Comparison of ENCODE assay signal across 1 cellular context in genomic region chr4:185504098-185505047, GRCh38.
A peak's percentile ranks its signal among the peaks of the same experiment; 100 is the strongest.
TF ChIP-seq lines count a peak whose summit lies in the region.

No MANE protein-coding gene starts in this region.

TF ChIP-seq in HepG2, 621 proteins besides CTCF, POLR2A, EP300 and RAD21 (continued from another document and continues in another):
- no peak for TF ChIP-seq AKNA (CRISPR knock-in tag; IDR thresholded peaks at IDR 0.05; ENCODE audit: borderline replicate concordance)
- TF ChIP-seq HNRNPLL (IDR thresholded peaks at IDR 0.05; ENCODE audit: low read depth, low read length, poor library complexity, severe bottlenecking): no peak
- TF ChIP-seq ZNF773 (CRISPR knock-in tag; IDR thresholded peaks at IDR 0.05; ENCODE audit: borderline replicate concordance): no peak
- no peak for TF ChIP-seq THYN1 (CRISPR knock-in tag; IDR thresholded peaks at IDR 0.05; ENCODE audit: borderline replicate concordance, low read depth)
- no peak for TF ChIP-seq FOXK2 (IDR thresholded peaks at IDR 0.05)
- no peak for TF ChIP-seq MBD4 (IDR thresholded peaks at IDR 0.05; ENCODE audit: borderline replicate concordance, low read length)
- TF ChIP-seq ZNF18 (CRISPR knock-in tag; IDR thresholded peaks at IDR 0.05; ENCODE audit: insufficient replicate concordance): peak; percentile 71
- peak; percentile 81 for TF ChIP-seq POGK (CRISPR knock-in tag; conservative IDR thresholded peaks at IDR 0.05)
- no peak for TF ChIP-seq REL (CRISPR knock-in tag; conservative IDR thresholded peaks at IDR 0.05)
- no peak for TF ChIP-seq ZNF772 (CRISPR knock-in tag; IDR thresholded peaks at IDR 0.05)
- no peak for TF ChIP-seq EZH2 (conservative IDR thresholded peaks at IDR 0.05; ENCODE audit: low read depth, low read length)
- TF ChIP-seq ZNF800 (CRISPR knock-in tag; IDR thresholded peaks at IDR 0.05): no peak
- TF ChIP-seq MTF2 (CRISPR knock-in tag; IDR thresholded peaks at IDR 0.05; ENCODE audit: borderline replicate concordance): no peak
- no peak for TF ChIP-seq NFIB (CRISPR knock-in tag; IDR thresholded peaks at IDR 0.05; ENCODE audit: borderline replicate concordance)
- TF ChIP-seq ZBED4 (CRISPR knock-in tag; IDR thresholded peaks at IDR 0.05; ENCODE audit: borderline replicate concordance): no peak
- TF ChIP-seq ZNF552 (CRISPR knock-in tag; IDR thresholded peaks at IDR 0.05; ENCODE audit: borderline replicate concordance): no peak
- TF ChIP-seq ZBTB20 (CRISPR knock-in tag; IDR thresholded peaks at IDR 0.05; ENCODE audit: borderline replicate concordance, low read depth): no peak; the same call in 1 of the 2 replicates
- TF ChIP-seq ELF3 (CRISPR knock-in tag; IDR thresholded peaks at IDR 0.05): peak; percentile 61; the same call in 1 of the 2 replicates
- TF ChIP-seq HMGXB4 (CRISPR knock-in tag; IDR thresholded peaks at IDR 0.05; ENCODE audit: borderline replicate concordance in 1 of 2, low read depth in 1 of 2): 0 out of 4 replicates have a peak, but pooled peaks of 1 of the 2 experiments have one; percentile 30
- TF ChIP-seq ZNF331 (CRISPR knock-in tag; IDR thresholded peaks at IDR 0.05): peak; percentile 38; the same call in 1 of the 2 replicates
- TF ChIP-seq PBX2 (CRISPR knock-in tag; IDR thresholded peaks at IDR 0.05): no peak
- TF ChIP-seq NRL (CRISPR knock-in tag; IDR thresholded peaks at IDR 0.05; ENCODE audit: borderline replicate concordance): no peak
- 0 out of 2 replicates have a peak, but pooled peaks have one; percentile 53 for TF ChIP-seq HOXA5 (CRISPR knock-in tag; IDR thresholded peaks at IDR 0.05)
- TF ChIP-seq ZUFSP (CRISPR knock-in tag; IDR thresholded peaks at IDR 0.05; ENCODE audit: borderline replicate concordance): no peak
- no peak for TF ChIP-seq RNF219 (CRISPR knock-in tag; IDR thresholded peaks at IDR 0.05)
- TF ChIP-seq CHD2 (IDR thresholded peaks at IDR 0.05; ENCODE audit: low read depth, low read length): no peak
- TF ChIP-seq ZNF691 (CRISPR knock-in tag; IDR thresholded peaks at IDR 0.05; ENCODE audit: borderline replicate concordance, low read depth): peak; percentile 61; the same call in 1 of the 2 replicates
- TF ChIP-seq ZNF670 (CRISPR knock-in tag; IDR thresholded peaks at IDR 0.05; ENCODE audit: borderline replicate concordance): no peak
- TF ChIP-seq ZNF704 (CRISPR knock-in tag; IDR thresholded peaks at IDR 0.05; ENCODE audit: borderline replicate concordance): no peak
